8 cellular contexts compared by ENCODE assay signal in genomic region chr19:9791073-9791367, GRCh38. TPM values are rescaled to one million over a fixed set of nuclear protein-coding genes. Genes with fewer than 3 reads are reported as not detected.
DNase-seq lines count a peak whose midpoint lies in the region; ATAC-seq and TF ChIP-seq lines count a peak whose summit lies in the region.
"Not testable (repeated sequence)": the region's sequence is repeated elsewhere in the genome, so short reads cannot be mapped to it uniquely, and the experiment has no call there.

No MANE protein-coding gene starts in this region.

- H3K27me3 ChIP-seq in CD4-positive, alpha-beta memory T cell (ENCODE audit: insufficient read depth, low read length); MG63; adrenal gland; left lung; ovary; thoracic aorta (replicated peaks; ENCODE audit: insufficient read depth): not testable (repeated sequence)

- not testable (repeated sequence) for H3K36me3 ChIP-seq in CD4-positive, alpha-beta memory T cell (ENCODE audit: insufficient read depth, low read length); MG63; adrenal gland (replicated peaks in 1 of 2); left lung; ovary; thoracic aorta

- DNase-seq in CD4-positive, alpha-beta memory T cell; MG63; WTC11 (ENCODE audit: low spot score); adrenal gland; left lung; thoracic aorta (ENCODE audit: low spot score): not testable (repeated sequence)
- DNase-seq in epithelial cell of proximal tubule (ENCODE audit: low read depth) (peak; percentile 54), ovary (peak; percentile 50 to 77 (median 61))

- TF ChIP-seq POLR2A in adrenal gland (IDR thresholded peaks at IDR 0.05); ovary (IDR thresholded peaks at IDR 0.05): not testable (repeated sequence)

- not testable (repeated sequence) for H3K9me3 ChIP-seq in CD4-positive, alpha-beta memory T cell (ENCODE audit: control insufficient read depth in 1 of 2, low read length in 2 of 2); MG63; adrenal gland (replicated peaks in 1 of 3); left lung; ovary; thoracic aorta

- WGBS in adrenal gland, 4 donors = 81 to 87% (median 83%) methylated on average over 5 to 6 of the region's 6 CpGs
- 5 to 20% (median 15%) methylated on average over 6 of the region's 6 CpGs for WGBS in ovary, 3 donors

- H3K4me3 ChIP-seq in CD4-positive, alpha-beta memory T cell (ENCODE audit: low read length in 2 of 2) = peak overlapping the region in 1 of 2 donors; percentile 51
- H3K4me3 ChIP-seq in MG63 (peak overlapping the region; percentile 48), adrenal gland (peak overlapping the region in 1 of 4 donors; percentile 82), epithelial cell of proximal tubule (ENCODE audit: low read depth, low read length) (peak overlapping the region; percentile 47), left lung (peak overlapping the region in 1 of 2 donors; percentile 67), ovary (peak overlapping the region; percentile 36), thoracic aorta (peak overlapping the region; percentile 70)

- peak overlapping the region; percentile 94 for H3K27ac ChIP-seq in CD4-positive, alpha-beta memory T cell (ENCODE audit: low read depth, low read length)
- peak overlapping the region in 3 of 5 donors; percentile 32 to 99 (median 74) for H3K27ac ChIP-seq in adrenal gland
- H3K27ac ChIP-seq in left lung = peak overlapping the region; percentile 65 to 66
- H3K27ac ChIP-seq in ovary = peak overlapping the region; percentile 48 to 81
- peak overlapping the region; percentile 63 to 78 for H3K27ac ChIP-seq in thoracic aorta

- H3K27me3 Mint-ChIP-seq in CD4-positive, alpha-beta memory T cell; WTC11 (ENCODE audit: low read depth): not testable (repeated sequence)

- ATAC-seq in WTC11; left lung; thoracic aorta (ENCODE audit: insufficient number of reproducible peaks, low FRiP score, low read depth): not testable (repeated sequence)

- H3K36me3 Mint-ChIP-seq in CD4-positive, alpha-beta memory T cell; WTC11: not testable (repeated sequence)

- CTCF ChIA-PET in CD4-positive, alpha-beta memory T cell (lab: Charles Lee; ENCODE audit: partially characterized antibody) = interaction anchor here (1.3 to 1.6 kb wide), 2 partner anchors 165 to 206 kb away, joined by 7 read pairs; partner anchors contain the start of gene ZNF121
- CTCF ChIA-PET in WTC11 (lab: Charles Lee) = interaction anchor here (0.6 to 0.7 kb wide), 3 partner anchors 53 to 168 kb away, joined by 3 to 8 read pairs (median 6); no protein-coding TSS in a partner anchor

- intact Hi-C loops in CD4-positive, alpha-beta memory T cell (cut with micrococcal nuclease) = not testable (repeated sequence)
- intact Hi-C loops in adrenal gland (cut with DNase I) = loop anchor here in 1 of 2 donors (10.0 kb wide), 2 partner anchors 486 to 656 kb away; partner anchors contain the start of gene ZNF699
- intact Hi-C loops in left lung (cut with DNase I) = loop anchor here in 1 of 2 donors (5.0 to 10.0 kb wide), 2 partner anchors 169 to 476 kb away; partner anchors contain the start of gene ZNF561
- intact Hi-C loops in ovary (cut with DNase I) = loop anchor here in 2 of 4 donors (5.0 to 10.0 kb wide), 4 partner anchors 164 to 646 kb away; partner anchors contain the start of gene ZNF317 (in 1 of the 2)

- H3K9me3 Mint-ChIP-seq in CD4-positive, alpha-beta memory T cell; WTC11: not testable (repeated sequence)

- H3K4me1 Mint-ChIP-seq in CD4-positive, alpha-beta memory T cell = peaks cover 18 to 34% (median 26%) of the 10 kb centered on the region in 4 donors
- H3K4me1 Mint-ChIP-seq in WTC11 = peaks cover 41% of the 10 kb centered on the region

- H3K4me1 ChIP-seq in CD4-positive, alpha-beta memory T cell (ENCODE audit: insufficient read depth, low read length) = peaks cover 13% of the 10 kb centered on the region
- H3K4me1 ChIP-seq in adrenal gland (replicated peaks in 1 of 2); ovary (ENCODE audit: insufficient read depth): not testable (repeated sequence)
- H3K4me1 ChIP-seq in left lung = peaks cover 0 to 11% of the 10 kb centered on the region in 2 donors
- peaks cover 3 to 13% of the 10 kb centered on the region in 2 donors for H3K4me1 ChIP-seq in thoracic aorta (ENCODE audit: control insufficient read depth in 1 of 2, low read depth in 2 of 2)

- POLR2A ChIA-PET in CD4-positive, alpha-beta memory T cell (lab: Charles Lee; ENCODE audit: partially characterized antibody) = interaction anchor here (1.2 kb wide), 1 partner anchor 22 kb away, joined by 7 read pairs; the partner anchor contains the start of gene ZNF846
- POLR2A ChIA-PET in WTC11 (lab: Charles Lee) = interaction anchor here (0.6 kb wide), 1 partner anchor 165 kb away, joined by 4 read pairs; no protein-coding TSS in a partner anchor

- peak overlapping the region in 6 of 8 donors; percentile 20 to 92 (median 90) for H3K4me3 Mint-ChIP-seq in CD4-positive, alpha-beta memory T cell
- H3K4me3 Mint-ChIP-seq in WTC11 = peak overlapping the region; percentile 68

- H3K27ac Mint-ChIP-seq in CD4-positive, alpha-beta memory T cell = peak overlapping the region; percentile 92 to 99 (median 98)
- H3K27ac Mint-ChIP-seq in WTC11 = not testable (repeated sequence)

- TF ChIP-seq EP300 in ovary (IDR thresholded peaks at IDR 0.05) = not testable (repeated sequence)

- TF ChIP-seq CTCF in WTC11 (IDR thresholded peaks at IDR 0.05); adrenal gland (IDR thresholded peaks at IDR 0.05); left lung (IDR thresholded peaks at IDR 0.05); ovary (IDR thresholded peaks at IDR 0.05); thoracic aorta (IDR thresholded peaks at IDR 0.05): not testable (repeated sequence)
- TF ChIP-seq CTCF in epithelial cell of proximal tubule (conservative IDR thresholded peaks at IDR 0.05; ENCODE audit: low read depth, low read length) = peak; percentile 18

RNA-seq across cellular contexts. Expression of gene ZNF846, which starts 22.5 kb away (rescaled TPM):
- 10 to 100 TPM; 16.9 to 19.7 TPM for total RNA-seq in CD4-positive, alpha-beta memory T cell
- polyA plus RNA-seq in CD4-positive, alpha-beta memory T cell = 1 to 10 TPM; 4.0 to 5.4 TPM
- total RNA-seq in MG63 (2014; rRNA removed; shearing (Covaris generic); ENCODE audit: low replicate concordance) = 0.20 and 2.4 TPM in 2 replicates
- total RNA-seq in WTC11 (2021) (11.2 to 12.2 TPM (median 11.6 TPM) in 3 replicates), adrenal gland (10 to 100 TPM in 4 of 8 donors, 1 to 10 TPM in 4; 7.1 to 20.3 (median 9.9) TPM), epithelial cell of proximal tubule (3.8 and 7.7 TPM in 2 replicates), left lung (10 to 100 TPM; 13.2 to 13.3 TPM), ovary (10 to 100 TPM; 12.6 to 31.0 (median 21.0) TPM), thoracic aorta (10 to 100 TPM; 44.0 to 54.6 TPM)
- polyA plus RNA-seq in adrenal gland (10 to 100 TPM in 1 of 3 donors, 1 to 10 TPM in 2; 5.2 to 24.8 (median 7.9) TPM), ovary (10 to 100 TPM; 10.6 to 20.3 TPM)

RNA-seq across cellular contexts. Expression of gene FBXL12, which starts 27.9 kb away (rescaled TPM):
- 10 to 100 TPM; 27.8 to 30.7 TPM for total RNA-seq in CD4-positive, alpha-beta memory T cell
- 10 to 100 TPM; 10.8 to 12.4 TPM for polyA plus RNA-seq in CD4-positive, alpha-beta memory T cell
- 23.6 and 41.2 TPM in 2 replicates for total RNA-seq in MG63 (2014; rRNA removed; shearing (Covaris generic); ENCODE audit: low replicate concordance)
- total RNA-seq in WTC11 (2021) = 34.2 to 37.6 TPM (median 35.7 TPM) in 3 replicates
- 10 to 100 TPM; 12.4 to 23.7 (median 20.7) TPM for total RNA-seq in adrenal gland
- polyA plus RNA-seq in adrenal gland = 10 to 100 TPM in 2 of 3 donors, 1 to 10 TPM in 1; 6.6 to 31.7 (median 30.6) TPM
- 23.9 and 26.7 TPM in 2 replicates for total RNA-seq in epithelial cell of proximal tubule
- total RNA-seq in left lung = 10 to 100 TPM; 22.3 to 23.5 TPM
- total RNA-seq in ovary = 10 to 100 TPM; 22.3 to 34.4 (median 27.7) TPM
- polyA plus RNA-seq in ovary = 10 to 100 TPM; 18.3 to 24.0 TPM
- total RNA-seq in thoracic aorta = 10 to 100 TPM; 28.9 to 64.8 TPM

RNA-seq across cellular contexts. Expression of gene UBL5, which starts 36.7 kb away (rescaled TPM):
- 100 to 1,000 TPM; 241 to 247 TPM for total RNA-seq in CD4-positive, alpha-beta memory T cell
- 100 to 1,000 TPM; 703 to 753 TPM for polyA plus RNA-seq in CD4-positive, alpha-beta memory T cell
- total RNA-seq in MG63 (2014; rRNA removed; shearing (Covaris generic); ENCODE audit: low replicate concordance) = 237 and 851 TPM in 2 replicates
- total RNA-seq in WTC11 (2021) (402 to 411 TPM (median 405 TPM) in 3 replicates), adrenal gland (100 to 1,000 TPM; 410 to 722 (median 460) TPM), epithelial cell of proximal tubule (534 and 748 TPM in 2 replicates), left lung (100 to 1,000 TPM; 260 to 301 TPM), ovary (100 to 1,000 TPM; 217 to 412 (median 255) TPM), thoracic aorta (100 to 1,000 TPM; 210 to 414 TPM)
- polyA plus RNA-seq in adrenal gland (1,000 to 10,000 TPM in 2 of 3 donors, 100 to 1,000 TPM in 1; 352 to 2,424 (median 1,146) TPM), ovary (100 to 1,000 TPM; 315 to 492 TPM)

RNA-seq across cellular contexts. Expression of gene PIN1, which starts 44.1 kb away (rescaled TPM):
- 10 to 100 TPM; 72.1 to 76.9 TPM for total RNA-seq in CD4-positive, alpha-beta memory T cell
- polyA plus RNA-seq in CD4-positive, alpha-beta memory T cell = 100 to 1,000 TPM in 1 of 2 donors, 10 to 100 TPM in 1; 85.1 to 167 TPM
- total RNA-seq in MG63 (2014; rRNA removed; shearing (Covaris generic); ENCODE audit: low replicate concordance) = 218 and 273 TPM in 2 replicates
- 107 to 111 TPM (median 110 TPM) in 3 replicates for total RNA-seq in WTC11 (2021)
- 100 to 1,000 TPM in 7 of 8 donors, 10 to 100 TPM in 1; 75.5 to 177 (median 120) TPM for total RNA-seq in adrenal gland
- 10 to 100 TPM; 28.5 to 95.2 (median 94.1) TPM for polyA plus RNA-seq in adrenal gland
- total RNA-seq in epithelial cell of proximal tubule = 114 and 195 TPM in 2 replicates
- total RNA-seq in left lung = 10 to 100 TPM; 57.5 to 67.2 TPM
- 10 to 100 TPM; 49.2 to 70.9 (median 61.0) TPM for total RNA-seq in ovary
- polyA plus RNA-seq in ovary = 10 to 100 TPM in 1 of 2 donors, 1 to 10 TPM in 1; 6.3 to 94.2 TPM
- 10 to 100 TPM; 76.5 to 79.4 TPM for total RNA-seq in thoracic aorta
